In the genomic region with DNA sequence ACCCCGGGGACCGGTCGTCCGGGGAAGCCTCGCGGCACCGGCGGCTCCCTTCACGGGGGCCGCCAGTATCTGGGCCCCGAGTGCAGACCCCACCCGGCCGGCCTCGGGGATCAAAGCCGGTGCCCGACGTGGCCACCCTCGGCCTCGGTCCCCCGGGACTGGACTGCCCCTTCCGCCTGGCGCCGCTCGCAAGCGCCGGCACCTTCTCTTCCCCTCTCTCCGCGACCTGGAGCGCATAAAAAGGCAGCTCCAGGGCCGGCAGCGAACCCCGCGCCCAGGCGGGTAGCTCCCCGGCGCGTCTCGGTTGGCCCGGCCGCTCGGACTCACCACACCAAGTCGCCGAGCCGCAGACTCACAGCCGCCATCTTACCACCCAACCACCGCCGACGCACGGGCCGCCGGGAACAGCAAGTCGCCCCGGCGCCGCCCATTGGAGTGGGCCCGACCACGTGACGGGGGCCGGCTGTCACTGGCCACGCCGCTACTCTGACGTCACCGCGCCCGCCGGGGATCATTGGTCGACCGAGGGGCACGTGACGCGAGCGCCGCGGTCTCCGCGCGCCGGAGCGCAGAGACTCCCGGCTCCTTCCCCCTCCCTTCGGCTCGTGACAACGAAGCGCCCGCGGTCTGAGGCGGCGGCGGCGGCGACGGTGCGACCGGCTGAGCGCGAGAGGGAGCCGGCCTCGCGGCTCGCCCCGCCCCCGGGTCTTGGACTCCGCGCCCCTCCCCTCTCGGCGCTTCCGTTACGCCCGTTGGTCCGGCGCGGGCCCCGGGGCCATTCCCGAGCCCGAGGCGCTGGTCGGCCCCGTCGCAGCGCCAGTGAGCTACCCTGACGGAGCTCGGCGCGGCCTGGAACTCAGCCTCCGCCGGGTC, we compare ENCODE assay signal across 8 cellular contexts. TPM values are rescaled to one million over a fixed set of nuclear protein-coding genes. Genes with fewer than 3 reads are reported as not detected.
DNase-seq lines count a peak whose midpoint lies in the region; TF ChIP-seq lines count a peak whose summit lies in the region.

A gene (minus strand): TSS at position 388 of the 873 bp plus-strand sequence. CDS start 23 bp downstream, at position 365.
A gene with protein sequence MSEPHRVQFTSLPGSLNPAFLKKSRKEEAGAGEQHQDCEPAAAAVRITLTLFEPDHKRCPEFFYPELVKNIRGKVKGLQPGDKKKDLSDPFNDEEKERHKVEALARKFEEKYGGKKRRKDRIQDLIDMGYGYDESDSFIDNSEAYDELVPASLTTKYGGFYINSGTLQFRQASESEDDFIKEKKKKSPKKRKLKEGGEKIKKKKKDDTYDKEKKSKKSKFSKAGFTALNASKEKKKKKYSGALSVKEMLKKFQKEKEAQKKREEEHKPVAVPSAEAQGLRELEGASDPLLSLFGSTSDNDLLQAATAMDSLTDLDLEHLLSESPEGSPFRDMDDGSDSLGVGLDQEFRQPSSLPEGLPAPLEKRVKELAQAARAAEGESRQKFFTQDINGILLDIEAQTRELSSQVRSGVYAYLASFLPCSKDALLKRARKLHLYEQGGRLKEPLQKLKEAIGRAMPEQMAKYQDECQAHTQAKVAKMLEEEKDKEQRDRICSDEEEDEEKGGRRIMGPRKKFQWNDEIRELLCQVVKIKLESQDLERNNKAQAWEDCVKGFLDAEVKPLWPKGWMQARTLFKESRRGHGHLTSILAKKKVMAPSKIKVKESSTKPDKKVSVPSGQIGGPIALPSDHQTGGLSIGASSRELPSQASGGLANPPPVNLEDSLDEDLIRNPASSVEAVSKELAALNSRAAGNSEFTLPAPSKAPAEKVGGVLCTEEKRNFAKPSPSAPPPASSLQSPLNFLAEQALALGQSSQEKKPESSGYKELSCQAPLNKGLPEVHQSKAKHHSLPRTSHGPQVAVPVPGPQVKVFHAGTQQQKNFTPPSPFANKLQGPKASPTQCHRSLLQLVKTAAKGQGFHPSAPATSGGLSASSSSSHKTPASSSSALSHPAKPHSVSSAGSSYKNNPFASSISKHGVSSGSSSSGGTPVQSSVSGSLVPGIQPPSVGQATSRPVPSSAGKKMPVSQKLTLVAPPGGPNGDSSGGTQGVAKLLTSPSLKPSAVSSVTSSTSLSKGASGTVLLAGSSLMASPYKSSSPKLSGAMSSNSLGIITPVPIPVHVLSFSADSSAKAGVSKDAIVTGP (N-terminal part only) (plus strand): TSS at position 581 of the 873 bp plus-strand sequence. CDS start 5,437 bp downstream, outside the sequence.

- H3K27me3 ChIP-seq in suprapubic skin: no peaks in the 10 kb centered on the region

- TF ChIP-seq POLR2A in NB4 (IDR thresholded peaks at IDR 0.05; ENCODE audit: extremely low read depth, insufficient read length) (peak; percentile 80), suprapubic skin (IDR thresholded peaks at IDR 0.05) (peak; percentile 25 to 73)

- WGBS in suprapubic skin: no CpG with 5 or more reads among the region's 126 CpGs

- H3K27ac Mint-ChIP-seq in HFFc6: peak within 1 kb of the TSS; percentile 87

- H3K4me3 Mint-ChIP-seq in HFFc6: peak within 1 kb of the TSS; percentile 94

- H3K9me3 ChIP-seq in SK-N-MC (ENCODE audit: low read depth, low read length): no peaks in the 10 kb centered on the region
- H3K9me3 ChIP-seq in suprapubic skin: no peaks in the 10 kb centered on the region

- peak within 1 kb of the TSS; percentile 98 for H3K9ac ChIP-seq in SK-N-MC (ENCODE audit: insufficient read length)

- peaks cover 20% of the 10 kb centered on the region for H3K36me3 Mint-ChIP-seq in HFFc6 (ENCODE audit: low read depth)

- H3K36me3 ChIP-seq in SK-N-MC (ENCODE audit: insufficient read depth, low read length) (peaks cover 31% of the 10 kb centered on the region), suprapubic skin (peaks cover 28% of the 10 kb centered on the region)

- peak; percentile 69 for DNase-seq in GM04503 (ENCODE audit: low read depth)
- DNase-seq in HFFc6: peak; percentile 97
- DNase-seq in NB4 (ENCODE audit: low read depth): peak; percentile 98
- DNase-seq in SK-N-MC (ENCODE audit: low read depth, low spot score): peak; percentile 24
- DNase-seq in activated naive CD4-positive, alpha-beta T cell treated with anti-CD3 and anti-CD28 coated beads, Interleukin-2, amount 50 U/mL, for 16 hours: peak; percentile 100
- DNase-seq in globus pallidus (ENCODE audit: low spot score): peak; percentile 95
- DNase-seq in nucleus accumbens (lab: John Stamatoyannopoulos, UW): peak; percentile 39 to 99 (median 96)
- peak; percentile 100 for DNase-seq in suprapubic skin (ENCODE audit: low spot score in 2 of 2)

- peak within 1 kb of the TSS; percentile 82 for H3K27ac ChIP-seq in SK-N-MC
- H3K27ac ChIP-seq in suprapubic skin: peak within 1 kb of the TSS; percentile 95

- no peak for TF ChIP-seq EP300 in suprapubic skin (IDR thresholded peaks at IDR 0.05)

- H3K4me3 ChIP-seq in NB4 (ENCODE audit: low read depth, low read length) (peak within 1 kb of the TSS; percentile 77), SK-N-MC (peak within 1 kb of the TSS; percentile 95), suprapubic skin (peak within 1 kb of the TSS; percentile 81)

- H3K4me1 ChIP-seq in suprapubic skin: peaks cover 54% of the 10 kb centered on the region

- H3K27me3 Mint-ChIP-seq in HFFc6 (ENCODE audit: insufficient read depth): peaks cover 2% of the 10 kb centered on the region; the same call in 1 of the 2 replicates

- TF ChIP-seq CTCF in HFFc6 (IDR thresholded peaks at IDR 0.05): no peak
- TF ChIP-seq CTCF in NB4 (IDR thresholded peaks at IDR 0.05; ENCODE audit: low read depth, low read length): no peak
- TF ChIP-seq CTCF in suprapubic skin (IDR thresholded peaks at IDR 0.05): no peak

- H3K9me3 Mint-ChIP-seq in HFFc6: no peaks in the 10 kb centered on the region

- peaks cover 54% of the 10 kb centered on the region for H3K4me1 Mint-ChIP-seq in HFFc6 (ENCODE audit: low read depth)

RNA-seq across cellular contexts. Expression of the first gene that starts in this region (rescaled TPM):
- total RNA-seq in HFFc6 (2021; fragmentation: NEBNext Ultra II Directional; extraction: Animal tissue kit (Norgen Biotek cat#: 25700)): 10 to 100 TPM; 77.6 to 89.4 (median 81.8) TPM
- total RNA-seq in suprapubic skin: 10 to 100 TPM; 42.2 to 76.0 (median 50.7) TPM

RNA-seq across cellular contexts. Expression of the second gene that starts in this region (rescaled TPM):
- total RNA-seq in HFFc6 (2021; fragmentation: NEBNext Ultra II Directional; extraction: Animal tissue kit (Norgen Biotek cat#: 25700)): 10 to 100 TPM; 21.3 to 24.8 (median 22.0) TPM
- 10 to 100 TPM; 25.7 to 43.9 (median 38.6) TPM for total RNA-seq in suprapubic skin

Comparison
In these comparisons a context has a peak if more than half of its experiments do, and no peak if none do; other contexts are left out.
1. Peak in every context shown above with its lines: DNase-seq, H3K4me3 ChIP-seq and H3K27ac ChIP-seq.
2. DNase-seq: peak in every context shown above with its lines; median percentile 100 in activated naive CD4-positive, alpha-beta T cell treated with anti-CD3 and anti-CD28 coated beads, Interleukin-2, amount 50 U/mL, for 16 hours; 100 in suprapubic skin; 98 in NB4; 97 in HFFc6; 96 in nucleus accumbens; 95 in globus pallidus; 69 in GM04503; 24 in SK-N-MC.